In genomic region chr11:43555811-43556210, GRCh38 we compare ENCODE assay signal across 12 cellular contexts.
DNase-seq lines count a peak whose midpoint lies in the region; ATAC-seq and TF ChIP-seq lines count a peak whose summit lies in the region.
"Had no signal": no experiment of that assay in that cellular context is flagged by ENCODE, and none has a peak within 500 bp of the region (broad histone marks: within the 10 kb centered on the region; RNA-seq: fewer than 3 reads in every experiment).

No MANE protein-coding gene starts in this region.

- H4K20me1 ChIP-seq in BLaER1 treated with 17β-estradiol and CSF1 and Interleukin-3, amounts not matched to agents 10 nM and 100 nM: no peaks in the 10 kb centered on the region

- no peak overlapping the region for H3K4me3 ChIP-seq in BLaER1 treated with 17β-estradiol and CSF1 and Interleukin-3, amounts not matched to agents 10 nM and 100 nM
- no peak overlapping the region for H3K4me3 ChIP-seq in fibroblast of pulmonary artery (replicated peaks; ENCODE audit: low read depth, low read length)
- H3K4me3 ChIP-seq: psoas muscle had no signal

- H3K36me3 ChIP-seq in BLaER1 treated with 17β-estradiol and CSF1 and Interleukin-3, amounts not matched to agents 10 nM and 100 nM: no peaks in the 10 kb centered on the region

- H3K27me3 Mint-ChIP-seq in nephron progenitor cell (ENCODE audit: low read depth, poor library complexity): peaks cover 60% of the 10 kb centered on the region

- peaks cover 20 to 47% (median 34%) of the 10 kb centered on the region in 11 experiments for H3K27me3 ChIP-seq in BLaER1 treated with 17β-estradiol and CSF1 and Interleukin-3, amounts not matched to agents 10 nM and 100 nM

- H3K9ac ChIP-seq in BLaER1 treated with 17β-estradiol and CSF1 and Interleukin-3, amounts not matched to agents 10 nM and 100 nM: no peak overlapping the region

- peak; percentile 28 for DNase-seq in NCI-H774 (lab: John Stamatoyannopoulos, UW)
- peak; percentile 57 for DNase-seq in fibroblast of pulmonary artery (ENCODE audit: low read depth)
- no peak for DNase-seq in nephron progenitor cell
- no peak for DNase-seq in GM19240 (ENCODE audit: insufficient read length, low spot score)
- DNase-seq in UCSD-AML1 (lab: John Stamatoyannopoulos, UW; ENCODE audit: unreplicated experiment): no peak
- no peak for DNase-seq in activated CD4-positive, alpha-beta T cell treated with anti-CD3 and anti-CD28 coated beads for 1 hour
- DNase-seq: activated CD8-positive, alpha-beta memory T cell treated with anti-CD3 and anti-CD28 coated beads, Interleukin-2, amount 50 U/mL, for 48 hours; cerebellar nuclear complex; NCI-H187; psoas muscle had no signal

- no peak for ATAC-seq in HG03196 (IDR thresholded peaks at IDR 0.05; ENCODE audit: unreplicated experiment)
- ATAC-seq: psoas muscle had no signal

- TF ChIP-seq CTCF in fibroblast of pulmonary artery (IDR thresholded peaks at IDR 0.05; ENCODE audit: low read length, missing control alignments) (no peak), nephron progenitor cell (IDR thresholded peaks at IDR 0.05) (no peak)

- no peaks in the 10 kb centered on the region for H3K36me3 Mint-ChIP-seq in nephron progenitor cell (ENCODE audit: low read depth)

- H3K9me3 Mint-ChIP-seq in nephron progenitor cell: no peaks in the 10 kb centered on the region

- H3K4me2 ChIP-seq in BLaER1 treated with 17β-estradiol and CSF1 and Interleukin-3, amounts not matched to agents 10 nM and 100 nM: peak overlapping the region; percentile 8 to 58 (median 42); a peak in 21 of 22 replicates

- peaks cover 60% of the 10 kb centered on the region for H3K4me1 Mint-ChIP-seq in nephron progenitor cell

- no peak overlapping the region for H3K27ac Mint-ChIP-seq in nephron progenitor cell

- peaks cover 19 to 42% (median 26%) of the 10 kb centered on the region in 10 experiments; a peak in 19 of 20 replicates for H3K4me1 ChIP-seq in BLaER1 treated with 17β-estradiol and CSF1 and Interleukin-3, amounts not matched to agents 10 nM and 100 nM

- H3K27ac ChIP-seq in BLaER1 treated with 17β-estradiol and CSF1 and Interleukin-3, amounts not matched to agents 10 nM and 100 nM: no peak overlapping the region
- H3K27ac ChIP-seq: psoas muscle had no signal

- H3K4me3 Mint-ChIP-seq in nephron progenitor cell: peak overlapping the region; percentile 27

- no peaks in the 10 kb centered on the region for H3K9me3 ChIP-seq in BLaER1 treated with 17β-estradiol and CSF1 and Interleukin-3, amounts not matched to agents 10 nM and 100 nM (replicated peaks in 1 of 11)
- H3K9me3 ChIP-seq: psoas muscle had no signal

Comparison
In these comparisons a context has a peak if more than half of its experiments do, and no peak if none do; other contexts are left out.
1. DNase-seq: peak in NCI-H774 (single experiment) and fibroblast of pulmonary artery (single experiment); none in nephron progenitor cell (single experiment), GM19240 (single experiment), UCSD-AML1 (single experiment) and activated CD4-positive, alpha-beta T cell treated with anti-CD3 and anti-CD28 coated beads for 1 hour (single experiment).